Comparison of ENCODE assay signal across 27 cellular contexts in the genomic region with DNA sequence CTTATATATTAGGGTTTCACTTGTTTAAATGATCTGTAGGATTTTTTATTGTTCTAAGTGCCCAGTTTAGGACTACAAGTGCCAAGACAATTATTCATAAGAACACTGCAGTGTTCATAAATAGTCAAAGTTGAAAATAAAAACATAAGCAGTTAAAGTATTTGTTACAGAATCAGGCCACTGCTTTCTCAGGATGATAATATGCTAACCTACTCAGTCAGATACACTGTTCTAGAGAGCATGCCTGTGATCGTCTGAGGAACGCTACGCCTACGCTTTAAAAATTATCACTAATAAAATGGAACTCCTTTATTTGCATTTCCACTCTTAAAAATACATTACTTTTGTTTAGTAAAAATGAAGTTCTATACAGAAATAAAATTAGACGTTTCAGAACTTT.
"Had no signal": no experiment of that assay in that cellular context is flagged by ENCODE, and none has a peak within 500 bp of the region (broad histone marks: within the 10 kb centered on the region; RNA-seq: fewer than 3 reads in every experiment).

No MANE protein-coding gene starts in this region.

- H3K4me3 Mint-ChIP-seq: activated CD8-positive, alpha-beta memory T cell treated with anti-CD3 and anti-CD28 coated beads, Interleukin-2, amount 10 ng/mL, durations not matched to agents 7 days and 5 days; activated naive CD4-positive, alpha-beta T cell treated with anti-CD3 and anti-CD28 coated beads for 36 hours; activated naive CD8-positive, alpha-beta T cell; activated T-cell treated with anti-CD3 and anti-CD28 coated beads, Interleukin-2, amount 50 U/mL, for 4 hours; IgD-negative memory B cell; T-helper 17 cell; WTC11 had no signal

- H3K9me3 Mint-ChIP-seq: activated naive CD4-positive, alpha-beta T cell treated with anti-CD3 and anti-CD28 coated beads for 36 hours; activated T-cell treated with anti-CD3 and anti-CD28 coated beads, Interleukin-2, amount 50 U/mL, for 4 hours; IgD-negative memory B cell; WTC11 had no signal

- H3K27me3 Mint-ChIP-seq: activated CD8-positive, alpha-beta memory T cell treated with anti-CD3 and anti-CD28 coated beads, Interleukin-2, amount 10 ng/mL, durations not matched to agents 7 days and 5 days; activated naive CD8-positive, alpha-beta T cell; IgD-negative memory B cell; T-helper 17 cell had no signal

- H3K4me1 Mint-ChIP-seq: WTC11 had no signal

- H3K4me1 ChIP-seq: SJCRH30 had no signal

- DNase-seq: activated CD4-positive, alpha-beta T cell treated with anti-CD3 and anti-CD28 coated beads for 48 hours; activated CD4-positive, alpha-beta T cell treated with anti-CD3 and anti-CD28 coated beads, Interleukin-2, amount 50 U/mL, for 4 hours; activated CD4-positive, CD25-positive, alpha-beta regulatory T cell treated with anti-CD3 and anti-CD28 coated beads, Interleukin-2, amount 50 U/mL, for 72 hours; activated CD8-positive, alpha-beta memory T cell treated with anti-CD3 and anti-CD28 coated beads, Interleukin-2, amount 10 ng/mL, durations not matched to agents 7 days and 5 days; activated gamma-delta T cell; activated naive CD4-positive, alpha-beta T cell treated with anti-CD3 and anti-CD28 coated beads for 36 hours; activated T-cell treated with anti-CD3 and anti-CD28 coated beads, Interleukin-2, amount 50 U/mL, for 4 hours; amygdala; brain microvascular endothelial cell; KG1; NCI-H1092 treated with DMSO at 0.1 percent for 48 hours; NCI-H1436; NCI-H1694 treated with DMSO at 0.1 percent for 48 hours; NCI-H2029 treated with DMSO at 0.1 percent for 48 hours; NCI-H510A treated with DMSO at 0.1 percent for 48 hours; NCI-H69; NK-92 treated with Interleukin-12 subunit alpha and Interleukin-12 subunit beta, amount 100 ng/mL, for 24 hours; OCI-M1; RPMI8226; SJCRH30; T-helper 17 cell; T-helper 9 cell had no signal

- ATAC-seq: activated CD8-positive, alpha-beta memory T cell treated with anti-CD3 and anti-CD28 coated beads, Interleukin-2, amount 10 ng/mL, durations not matched to agents 7 days and 5 days; activated T-cell treated with anti-CD3 and anti-CD28 coated beads, Interleukin-2, amount 50 U/mL, for 4 hours; Panc1; Right ventricle myocardium inferior; T-helper 17 cell; WTC11 had no signal

- H3K27ac ChIP-seq: brain microvascular endothelial cell, SJCRH30 had no signal

- H3K9me3 ChIP-seq: SJCRH30 had no signal

- H3K4me3 ChIP-seq: SJCRH30 had no signal

- H3K27ac Mint-ChIP-seq: activated CD8-positive, alpha-beta memory T cell treated with anti-CD3 and anti-CD28 coated beads, Interleukin-2, amount 10 ng/mL, durations not matched to agents 7 days and 5 days; activated naive CD4-positive, alpha-beta T cell treated with anti-CD3 and anti-CD28 coated beads for 36 hours; activated naive CD8-positive, alpha-beta T cell; IgD-negative memory B cell; T-helper 17 cell; WTC11 had no signal

- H3K27me3 ChIP-seq: brain microvascular endothelial cell, SJCRH30 had no signal
